In the genomic region with DNA sequence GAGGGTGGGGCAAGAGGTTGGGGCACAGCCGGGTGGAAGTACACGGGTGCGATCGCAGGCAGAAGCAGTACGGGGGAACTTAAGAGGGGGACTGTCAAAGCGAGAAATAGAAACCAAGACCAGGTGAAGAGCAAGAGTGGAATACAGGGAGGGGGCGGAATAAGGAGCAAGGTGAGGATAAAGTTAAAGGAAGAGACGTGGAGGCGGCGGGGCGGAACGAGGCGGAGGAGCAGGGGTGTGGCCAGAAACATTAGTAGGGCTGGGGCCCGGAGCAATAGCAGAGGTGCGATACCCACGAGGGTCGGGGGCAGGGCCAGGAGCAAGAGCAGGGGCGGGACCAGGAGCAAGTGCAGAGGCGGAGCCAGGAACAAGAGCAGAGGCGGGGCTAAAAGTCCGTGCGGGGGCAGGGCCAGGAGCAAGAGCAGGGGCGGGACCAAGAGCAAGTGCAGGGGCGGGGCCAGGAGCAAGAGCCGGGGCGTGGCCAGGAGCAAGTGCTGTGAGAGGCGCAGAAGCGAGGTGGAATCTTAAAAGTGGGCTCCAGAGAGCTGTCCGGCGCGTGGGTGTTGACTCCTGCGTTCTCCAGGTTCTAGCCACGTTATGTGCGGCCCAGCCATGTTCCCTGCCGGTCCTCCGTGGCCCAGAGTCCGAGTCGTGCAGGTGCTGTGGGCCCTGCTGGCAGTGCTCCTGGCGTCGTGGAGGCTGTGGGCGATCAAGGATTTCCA, we compare ENCODE assay signal across 8 cellular contexts. TPM values are rescaled to one million over a fixed set of nuclear protein-coding genes. Genes with fewer than 3 reads are reported as not detected.
A peak's percentile ranks its signal among the peaks of the same experiment; 100 is the strongest.
DNase-seq lines count a peak whose midpoint lies in the region; ATAC-seq and TF ChIP-seq lines count a peak whose summit lies in the region.

No MANE protein-coding gene starts in this region.

- in situ Hi-C loops in GM13976 (cut with MboI; ENCODE audit: low sequenced_read_pairs, unreplicated experiment), result loop anchor here (10.0 kb wide), 1 partner anchor 442 kb away; no protein-coding TSS in a partner anchor

- ATAC-seq in HG02884 (IDR thresholded peaks at IDR 0.05; ENCODE audit: unreplicated experiment) (peak; percentile 45), left ventricle myocardium superior (peak; percentile 82), psoas muscle (peak; percentile 77 to 80 (median 80))

- H3K27me3 ChIP-seq in psoas muscle (ENCODE audit: insufficient read depth in 3 of 3, low read length in 2 of 3), result no peaks in the 10 kb centered on the region

- peak; percentile 97 for DNase-seq in GM13976 (ENCODE audit: low spot score)
- peak; percentile 72 for DNase-seq in NCI-H1694 treated with DMSO at 0.1 percent for 48 hours (lab: John Stamatoyannopoulos, UW)
- DNase-seq in amygdala (lab: John Stamatoyannopoulos, UW), result peak in 55 of 56 donors; percentile 32 to 96 (median 81)
- DNase-seq in left ventricle myocardium superior, result peak; percentile 96
- DNase-seq in psoas muscle, result peak; percentile 93 to 96

- H3K4me3 ChIP-seq in psoas muscle, result peak overlapping the region; percentile 73
- H3K4me3 ChIP-seq in urinary bladder (ENCODE audit: low read depth, low read length), result peak overlapping the region; percentile 60

- 3 to 7% (median 6%) methylated on average over 37 to 41 of the region's 41 CpGs for WGBS in psoas muscle, 3 donors
- 3% methylated on average over 41 of the region's 41 CpGs for WGBS in urinary bladder

- peak overlapping the region; percentile 99 for H3K27ac Mint-ChIP-seq in T-helper 1 cell treated with Interleukin-12 subunit alpha and Interleukin-12 subunit beta and Interleukin-4 antibody, amounts not matched to agents 30 μg/mL and 1 μg/mL, for 36 hours

- peak overlapping the region; percentile 96 for H3K27ac ChIP-seq in psoas muscle
- H3K27ac ChIP-seq in urinary bladder (ENCODE audit: low read depth), result peak overlapping the region; percentile 97

- peaks cover 14% of the 10 kb centered on the region for H3K4me1 Mint-ChIP-seq in T-helper 1 cell treated with Interleukin-12 subunit alpha and Interleukin-12 subunit beta and Interleukin-4 antibody, amounts not matched to agents 30 μg/mL and 1 μg/mL, for 36 hours (ENCODE audit: low read depth)

- no peaks in the 10 kb centered on the region for H3K36me3 Mint-ChIP-seq in T-helper 1 cell treated with Interleukin-12 subunit alpha and Interleukin-12 subunit beta and Interleukin-4 antibody, amounts not matched to agents 30 μg/mL and 1 μg/mL, for 36 hours (ENCODE audit: low read depth)

- H3K4me3 Mint-ChIP-seq in T-helper 1 cell treated with Interleukin-12 subunit alpha and Interleukin-12 subunit beta and Interleukin-4 antibody, amounts not matched to agents 30 μg/mL and 1 μg/mL, for 36 hours, result peak overlapping the region; percentile 95

- no peak for TF ChIP-seq CTCF in GM13976 (IDR thresholded peaks at IDR 0.05; ENCODE audit: borderline replicate concordance, control extremely low read depth, extremely low read depth, insufficient read depth, missing control alignments)
- TF ChIP-seq CTCF in psoas muscle (IDR thresholded peaks at IDR 0.05), result no peak

- H3K4me1 ChIP-seq in psoas muscle (peaks cover 8% of the 10 kb centered on the region), urinary bladder (ENCODE audit: insufficient read depth) (no peaks in the 10 kb centered on the region)

- H3K9me3 ChIP-seq in psoas muscle, result no peaks in the 10 kb centered on the region

- peaks cover 0 to 9% of the 10 kb centered on the region in 2 donors for H3K36me3 ChIP-seq in psoas muscle (ENCODE audit: insufficient read depth in 1 of 2, low read depth in 1 of 2)
- no peaks in the 10 kb centered on the region for H3K36me3 ChIP-seq in urinary bladder (ENCODE audit: insufficient read depth)

- H3K9me3 Mint-ChIP-seq in T-helper 1 cell treated with Interleukin-12 subunit alpha and Interleukin-12 subunit beta and Interleukin-4 antibody, amounts not matched to agents 30 μg/mL and 1 μg/mL, for 36 hours, result no peaks in the 10 kb centered on the region

- no peaks in the 10 kb centered on the region for H3K27me3 Mint-ChIP-seq in T-helper 1 cell treated with Interleukin-12 subunit alpha and Interleukin-12 subunit beta and Interleukin-4 antibody, amounts not matched to agents 30 μg/mL and 1 μg/mL, for 36 hours (ENCODE audit: low read depth)

- intact Hi-C loops in left ventricle myocardium superior (cut with micrococcal nuclease), result no loop called here
- intact Hi-C loops in psoas muscle (cut with DNase I), result loop anchor here in 1 of 2 donors (2.0 to 5.0 kb wide), 2 partner anchors 36 to 434 kb away; no protein-coding TSS in a partner anchor

RNA-seq across cellular contexts. Expression of a gene that starts 1.2 kb away (rescaled TPM):
- 1.2 TPM for total RNA-seq in left ventricle myocardium superior
- total RNA-seq in psoas muscle, result 1 to 10 TPM in 3 of 4 donors, under 1 TPM in 1; 0.81 to 2.1 (median 1.6) TPM
- 1 to 10 TPM in 2 of 3 donors, under 1 TPM in 1; 0.75 to 2.6 (median 1.5) TPM for polyA plus RNA-seq in psoas muscle
- total RNA-seq in urinary bladder, result 4.9 TPM
- 1.3 TPM for polyA plus RNA-seq in urinary bladder

RNA-seq across cellular contexts. Expression of a gene that starts 17.2 kb away (rescaled TPM):
- 5.5 TPM for total RNA-seq in left ventricle myocardium superior
- total RNA-seq in psoas muscle, result under 1 TPM; 0.54 to 0.69 (median 0.64) TPM
- under 1 TPM; 0.21 to 0.42 (median 0.39) TPM for polyA plus RNA-seq in psoas muscle
- total RNA-seq in urinary bladder, result 11.8 TPM
- polyA plus RNA-seq in urinary bladder, result 15.8 TPM

RNA-seq across cellular contexts. Expression of a gene that starts 21.1 kb away (rescaled TPM):
- total RNA-seq in left ventricle myocardium superior, result 33.8 TPM
- total RNA-seq in psoas muscle, result 10 to 100 TPM; 20.1 to 27.2 (median 21.6) TPM
- polyA plus RNA-seq in psoas muscle, result 10 to 100 TPM; 38.8 to 57.7 (median 42.7) TPM
- 17.7 TPM for total RNA-seq in urinary bladder
- 34.3 TPM for polyA plus RNA-seq in urinary bladder

RNA-seq across cellular contexts. Expression of a gene that starts 32.7 kb away (rescaled TPM):
- total RNA-seq in left ventricle myocardium superior (1.5 TPM), psoas muscle (1 to 10 TPM in 2 of 4 donors, not detected in 2; 3.4 to 3.7 TPM), urinary bladder (36.8 TPM)
- polyA plus RNA-seq in psoas muscle (1 to 10 TPM; 3.7 to 7.1 (median 6.5) TPM), urinary bladder (89.0 TPM)

RNA-seq across cellular contexts. Expression of a gene that starts 37.6 kb away (rescaled TPM):
- total RNA-seq in left ventricle myocardium superior, result 306 TPM
- 100 to 1,000 TPM; 348 to 889 (median 587) TPM for total RNA-seq in psoas muscle
- 1,000 to 10,000 TPM in 1 of 3 donors, 100 to 1,000 TPM in 2; 719 to 1,414 (median 791) TPM for polyA plus RNA-seq in psoas muscle
- 102 TPM for total RNA-seq in urinary bladder
- 166 TPM for polyA plus RNA-seq in urinary bladder

Comparison
In these comparisons a context has a peak if more than half of its experiments do, and no peak if none do; other contexts are left out.
1. Peak in every context shown above with its lines: DNase-seq, ATAC-seq, H3K4me3 ChIP-seq and H3K27ac ChIP-seq.